ENCODE assay signal across 9 cellular contexts in genomic region chr9:105243015-105243686, GRCh38. TPM values are rescaled to one million over a fixed set of nuclear protein-coding genes. Genes with fewer than 3 reads are reported as not detected.
DNase-seq lines count a peak whose midpoint lies in the region; ATAC-seq and TF ChIP-seq lines count a peak whose summit lies in the region.
"Had no signal": no experiment of that assay in that cellular context is flagged by ENCODE, and none has a peak within 500 bp of the region (broad histone marks: within the 10 kb centered on the region; RNA-seq: fewer than 3 reads in every experiment).

No MANE protein-coding gene starts in this region.

- TF ChIP-seq POLR2A in NB4 (IDR thresholded peaks at IDR 0.05; ENCODE audit: extremely low read depth, insufficient read length) = no peak
- no peak for TF ChIP-seq POLR2A in prostate gland (IDR thresholded peaks at IDR 0.05)

- no peaks in the 10 kb centered on the region for H3K9me3 ChIP-seq in prostate gland

- no peaks in the 10 kb centered on the region for H3K27me3 ChIP-seq in prostate gland (replicated peaks; ENCODE audit: insufficient read depth)

- H3K4me1 Mint-ChIP-seq in CD14-positive monocyte = peaks cover 44% of the 10 kb centered on the region
- H3K4me1 Mint-ChIP-seq in dendritic cell treated with granulocyte-macrophage colony-stimulating factor and Interleukin-4, amounts not matched to agents 40 ng/mL and 50 ng/mL, for 4 days (ENCODE audit: low read depth) = peaks cover 37% of the 10 kb centered on the region
- H3K4me1 Mint-ChIP-seq in natural killer cell treated with Interleukin-12 subunit alpha and Interleukin-12 subunit beta and Interleukin-15 and Interleukin-18, amount 100 ng/mL, for 72 hours (ENCODE audit: low read depth in 2 of 2) = peaks cover 17 to 21% of the 10 kb centered on the region in 2 donors

- no peaks in the 10 kb centered on the region for H3K36me3 ChIP-seq in prostate gland

- no peak for ATAC-seq in natural killer cell treated with Interleukin-12 subunit alpha and Interleukin-12 subunit beta and Interleukin-15 and Interleukin-18, amount 100 ng/mL, for 72 hours
- ATAC-seq in GM18861 (IDR thresholded peaks at IDR 0.05; ENCODE audit: unreplicated experiment) (no peak), HG03025 (IDR thresholded peaks at IDR 0.05; ENCODE audit: low FRiP score, unreplicated experiment) (no peak)

- H3K27me3 Mint-ChIP-seq in CD14-positive monocyte (ENCODE audit: low read depth in 3 of 3) = peaks cover 0 to 8% (median 3%) of the 10 kb centered on the region in 3 donors
- H3K27me3 Mint-ChIP-seq in dendritic cell treated with granulocyte-macrophage colony-stimulating factor and Interleukin-4, amounts not matched to agents 40 ng/mL and 50 ng/mL, for 4 days = peaks cover 2% of the 10 kb centered on the region
- peaks cover 25 to 47% of the 10 kb centered on the region in 2 donors for H3K27me3 Mint-ChIP-seq in natural killer cell treated with Interleukin-12 subunit alpha and Interleukin-12 subunit beta and Interleukin-15 and Interleukin-18, amount 100 ng/mL, for 72 hours

- H3K9me3 Mint-ChIP-seq in CD14-positive monocyte = peaks cover 0 to 2% (median 0%) of the 10 kb centered on the region in 7 donors
- H3K9me3 Mint-ChIP-seq in dendritic cell treated with granulocyte-macrophage colony-stimulating factor and Interleukin-4, amounts not matched to agents 40 ng/mL and 50 ng/mL, for 4 days = no peaks in the 10 kb centered on the region
- no peaks in the 10 kb centered on the region for H3K9me3 Mint-ChIP-seq in natural killer cell treated with Interleukin-12 subunit alpha and Interleukin-12 subunit beta and Interleukin-15 and Interleukin-18, amount 100 ng/mL, for 72 hours

- peak overlapping the region in 1 of 2 donors; percentile 11 for H3K27ac ChIP-seq in prostate gland

- no peaks in the 10 kb centered on the region for H3K36me3 Mint-ChIP-seq in CD14-positive monocyte
- peaks cover 10% of the 10 kb centered on the region for H3K36me3 Mint-ChIP-seq in dendritic cell treated with granulocyte-macrophage colony-stimulating factor and Interleukin-4, amounts not matched to agents 40 ng/mL and 50 ng/mL, for 4 days (ENCODE audit: low read depth)
- H3K36me3 Mint-ChIP-seq in natural killer cell treated with Interleukin-12 subunit alpha and Interleukin-12 subunit beta and Interleukin-15 and Interleukin-18, amount 100 ng/mL, for 72 hours = no peaks in the 10 kb centered on the region

- H3K4me3 ChIP-seq in NB4 (ENCODE audit: low read depth, low read length) (peak overlapping the region; percentile 68), prostate gland (no peak overlapping the region)

- peak overlapping the region in 1 of 2 donors; percentile 78 for H3K4me3 Mint-ChIP-seq in CD14-positive monocyte
- no peak overlapping the region for H3K4me3 Mint-ChIP-seq in dendritic cell treated with granulocyte-macrophage colony-stimulating factor and Interleukin-4, amounts not matched to agents 40 ng/mL and 50 ng/mL, for 4 days
- H3K4me3 Mint-ChIP-seq in natural killer cell treated with Interleukin-12 subunit alpha and Interleukin-12 subunit beta and Interleukin-15 and Interleukin-18, amount 100 ng/mL, for 72 hours = peak overlapping the region; percentile 85

- intact Hi-C loops in CD14-positive monocyte (cut with micrococcal nuclease) (loop anchor here in 1 of 2 donors (10.0 kb wide), 2 partner anchors 48 to 318 kb away; partner anchors contain the start of gene ABCA1), prostate gland (cut with DNase I) (loop anchor here (5.0 to 10.0 kb wide), 3 partner anchors 36 to 316 kb away; partner anchors contain the start of gene ABCA1)
- intact Hi-C loops in dendritic cell treated with granulocyte-macrophage colony-stimulating factor and Interleukin-4, amounts not matched to agents 40 ng/mL and 50 ng/mL, for 4 days (cut with micrococcal nuclease) = loop anchor here (10.0 kb wide), 1 partner anchor 318 kb away; the partner anchor contains the start of gene ABCA1

- DNase-seq in CD14-positive monocyte (ENCODE audit: low spot score) = no peak
- peak; percentile 22 for DNase-seq in NB4 (ENCODE audit: low read depth)
- DNase-seq in natural killer cell treated with Interleukin-12 subunit alpha and Interleukin-12 subunit beta and Interleukin-15 and Interleukin-18, amount 100 ng/mL, for 72 hours (ENCODE audit: low spot score) = no peak
- no peak for DNase-seq in stimulated activated naive CD4-positive, alpha-beta T cell treated with Interleukin-2 at 50 U/mL for 16 hours (lab: John Stamatoyannopoulos, UW)
- no peak for DNase-seq in prostate gland (ENCODE audit: low spot score)
- DNase-seq: SHP77 treated with DMSO at 0.1 percent for 48 hours had no signal

- 35% methylated on average over 5 of the region's 5 CpGs for WGBS in prostate gland

- H3K4me1 ChIP-seq in prostate gland (replicated peaks) = no peaks in the 10 kb centered on the region

- peak overlapping the region in 4 of 7 donors; percentile 3 to 92 (median 66) for H3K27ac Mint-ChIP-seq in CD14-positive monocyte
- H3K27ac Mint-ChIP-seq in dendritic cell treated with granulocyte-macrophage colony-stimulating factor and Interleukin-4, amounts not matched to agents 40 ng/mL and 50 ng/mL, for 4 days = peak overlapping the region; percentile 99
- peak overlapping the region; percentile 71 to 79 for H3K27ac Mint-ChIP-seq in natural killer cell treated with Interleukin-12 subunit alpha and Interleukin-12 subunit beta and Interleukin-15 and Interleukin-18, amount 100 ng/mL, for 72 hours

- no peak for TF ChIP-seq CTCF in CD14-positive monocyte (IDR thresholded peaks at IDR 0.05)
- no peak for TF ChIP-seq CTCF in NB4 (IDR thresholded peaks at IDR 0.05; ENCODE audit: low read depth, low read length)
- TF ChIP-seq CTCF in prostate gland (IDR thresholded peaks at IDR 0.05) = no peak

RNA-seq across cellular contexts. Expression of gene SLC44A1, which starts 1.3 kb away (rescaled TPM):
- polyA plus RNA-seq in CD14-positive monocyte = 10 to 100 TPM; 46.5 to 52.1 TPM
- total RNA-seq in natural killer cell treated with Interleukin-12 subunit alpha and Interleukin-12 subunit beta and Interleukin-15 and Interleukin-18, amount 100 ng/mL, for 72 hours = 1 to 10 TPM; 6.5 to 8.4 TPM
- 10 to 100 TPM; 22.2 to 27.1 TPM for total RNA-seq in prostate gland
